ENCODE assay signal across 9 cellular contexts in the genomic region with DNA sequence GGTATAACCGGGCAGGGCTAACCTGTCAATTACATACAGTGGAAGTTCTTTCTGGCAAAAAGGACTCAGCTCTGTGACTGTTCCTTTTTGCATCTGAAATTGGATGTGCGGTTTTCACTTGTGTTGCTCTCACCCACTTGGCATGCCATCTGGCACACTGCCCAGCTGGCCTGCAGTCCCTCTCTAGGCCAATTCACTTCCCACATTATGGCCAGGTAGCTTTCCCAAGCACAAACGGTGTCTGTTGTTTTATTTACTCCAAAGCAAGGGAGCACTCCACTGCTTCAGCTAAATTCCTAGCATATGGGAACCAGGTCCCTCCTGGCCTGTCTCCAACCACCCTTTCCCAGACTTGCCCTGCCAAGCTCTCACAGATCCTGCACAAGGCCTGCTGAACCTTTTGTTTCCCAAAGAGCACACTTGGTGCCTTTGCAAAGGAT.
A peak's percentile ranks its signal among the peaks of the same experiment; 100 is the strongest.
DNase-seq lines count a peak whose midpoint lies in the region; ATAC-seq, FAIRE-seq and TF ChIP-seq lines count a peak whose summit lies in the region.
"Had no signal": no experiment of that assay in that cellular context is flagged by ENCODE, and none has a peak within 500 bp of the region (broad histone marks: within the 10 kb centered on the region; RNA-seq: fewer than 3 reads in every experiment).

No MANE protein-coding gene starts in this region.

- H3K4me2 ChIP-seq in PC-3 (ENCODE audit: low read length) (peak overlapping the region; percentile 45; the same call in 1 of the 2 replicates), skeletal muscle satellite cell (ENCODE audit: low read length) (peak overlapping the region; percentile 7)

- FAIRE-seq in HTR-8/SVneo (lab: Jason Lieb, UNC): no peak

- H3K27me3 ChIP-seq in PC-3 (ENCODE audit: low read length) (no peaks in the 10 kb centered on the region), skeletal muscle satellite cell (ENCODE audit: control insufficient read depth, insufficient read depth, low read length) (no peaks in the 10 kb centered on the region)
- H3K27me3 ChIP-seq: testis had no signal

- no peaks in the 10 kb centered on the region for H3K36me3 ChIP-seq in PC-3 (ENCODE audit: low read depth, low read length)
- no peaks in the 10 kb centered on the region for H3K36me3 ChIP-seq in skeletal muscle satellite cell (ENCODE audit: insufficient read depth, low read length)

- DNase-seq in HTR-8/SVneo (ENCODE audit: insufficient read length, low spot score) (peak; percentile 17), PC-3 (peak; percentile 80), fibroblast of pulmonary artery (ENCODE audit: low read depth) (peak; percentile 36), NAMALWA (ENCODE audit: low spot score) (no peak), SIG-M5 (lab: John Stamatoyannopoulos, UW) (no peak), GM13977 (ENCODE audit: low spot score) (no peak)
- DNase-seq: testis had no signal

- no peaks in the 10 kb centered on the region for H3K9me2 ChIP-seq in PC-3 (replicated peaks; ENCODE audit: low read length)

- peak overlapping the region; percentile 57 for H3K27ac ChIP-seq in PC-3 (ENCODE audit: low read length)
- H3K27ac ChIP-seq: testis had no signal

- H3K79me2 ChIP-seq in PC-3 (ENCODE audit: low read length): no peaks in the 10 kb centered on the region

- TF ChIP-seq CTCF in PC-3 (conservative IDR thresholded peaks at IDR 0.05; ENCODE audit: low read depth, low read length): no peak
- TF ChIP-seq CTCF in fibroblast of pulmonary artery (IDR thresholded peaks at IDR 0.05; ENCODE audit: low read length, missing control alignments): no peak
- no peak for TF ChIP-seq CTCF in GM13977 (IDR thresholded peaks at IDR 0.05; ENCODE audit: extremely low read depth, insufficient read depth, missing control alignments)

- CTCF ChIA-PET in PC-3 (lab: Charles Lee): no interaction called here

- H3F3A ChIP-seq in PC-3 (ENCODE audit: low read length, unreplicated experiment): no peaks in the 10 kb centered on the region

- H4K20me1 ChIP-seq in PC-3 (ENCODE audit: low read length): no peaks in the 10 kb centered on the region

- no TSS peak for BruUV-seq in PC-3 (replicated peaks; lab: Mats Ljungman, UMichigan)

- in situ Hi-C loops in GM13977 (cut with MboI; ENCODE audit: low pct_unique_long_range_greater_than_20kb, low sequenced_read_pairs, unreplicated experiment): no loop called here

- intact Hi-C loops in PC-3 (cut with micrococcal nuclease): no loop called here

- H3K4me1 ChIP-seq in PC-3 (ENCODE audit: insufficient read depth, low read length) (peaks cover 16% of the 10 kb centered on the region), skeletal muscle satellite cell (ENCODE audit: control insufficient read depth, insufficient read depth, low read length) (peaks cover 10% of the 10 kb centered on the region)

- peak; percentile 85 for ATAC-seq in PC-3
- ATAC-seq in GM19328 (IDR thresholded peaks at IDR 0.05; ENCODE audit: unreplicated experiment): no peak

- no peak overlapping the region for H2AFZ ChIP-seq in PC-3 (ENCODE audit: low read length)

- POLR2A ChIA-PET in PC-3 (lab: Charles Lee; ENCODE audit: unreplicated experiment): no interaction called here

- H3K4me3 ChIP-seq in PC-3 (ENCODE audit: low read length) (no peak overlapping the region), fibroblast of pulmonary artery (replicated peaks; ENCODE audit: low read depth, low read length) (no peak overlapping the region), skeletal muscle satellite cell (ENCODE audit: low read length) (no peak overlapping the region)
- H3K4me3 ChIP-seq: testis had no signal

- H3K9ac ChIP-seq in PC-3 (ENCODE audit: low read length) (no peak overlapping the region), skeletal muscle satellite cell (ENCODE audit: low read depth, low read length) (no peak overlapping the region)

- H3K9me3 ChIP-seq in PC-3 (ENCODE audit: low read length) (no peaks in the 10 kb centered on the region), skeletal muscle satellite cell (replicated peaks; ENCODE audit: low read length) (no peaks in the 10 kb centered on the region)
- H3K9me3 ChIP-seq: testis had no signal

Comparison
In these comparisons a context has a peak if more than half of its experiments do, and no peak if none do; other contexts are left out.
1. DNase-seq: peak in HTR-8/SVneo (single experiment), PC-3 (single experiment) and fibroblast of pulmonary artery (single experiment); none in NAMALWA (single experiment), SIG-M5 (single experiment) and GM13977 (single experiment).